ENCODE assay signal across 10 cellular contexts in genomic region chr5:175444905-175445456, GRCh38. TPM values are rescaled to one million over a fixed set of nuclear protein-coding genes. Genes with fewer than 3 reads are reported as not detected.
DNase-seq lines count a peak whose midpoint lies in the region; FAIRE-seq and TF ChIP-seq lines count a peak whose summit lies in the region.
"Had no signal": no experiment of that assay in that cellular context is flagged by ENCODE, and none has a peak within 500 bp of the region (broad histone marks: within the 10 kb centered on the region; RNA-seq: fewer than 3 reads in every experiment).

No MANE protein-coding gene starts in this region.

- DNase-seq in CD14-positive monocyte (ENCODE audit: low spot score), result no peak
- no peak for DNase-seq in coronary artery (ENCODE audit: low spot score)
- DNase-seq in neural progenitor cell (ENCODE audit: low spot score), result no peak
- no peak for DNase-seq in H54 (ENCODE audit: insufficient read length, low spot score)
- no peak for DNase-seq in Karpas-422
- no peak for DNase-seq in stimulated activated CD4-positive, alpha-beta T cell treated with anti-CD3 and anti-CD28 coated beads, Interleukin-1b, Interleukin-23, amount 100 ng/mL, for 48 hours
- no peak for DNase-seq in GF-D8 (lab: John Stamatoyannopoulos, UW)
- DNase-seq: NCI-H1105 treated with DMSO at 0.1 percent for 48 hours had no signal

- no peaks in the 10 kb centered on the region for H3K36me3 Mint-ChIP-seq in CD14-positive monocyte
- H3K36me3 Mint-ChIP-seq in neural progenitor cell, result no peaks in the 10 kb centered on the region

- no peak overlapping the region for H3K27ac ChIP-seq in HUES48 (ENCODE audit: low read depth, low read length)
- no peak overlapping the region for H3K27ac ChIP-seq in coronary artery
- no peak overlapping the region for H3K27ac ChIP-seq in neural progenitor cell
- H3K27ac ChIP-seq in Karpas-422 (ENCODE audit: low read length), result no peak overlapping the region

- peaks cover 11% of the 10 kb centered on the region for H3F3A ChIP-seq in neural progenitor cell (ENCODE audit: low read depth)

- no peak for FAIRE-seq in H54 (lab: Jason Lieb, UNC)

- H2AFZ ChIP-seq in neural progenitor cell (replicated peaks) (peak overlapping the region; percentile 58), Karpas-422 (ENCODE audit: low read length) (no peak overlapping the region)

- intact Hi-C loops in CD14-positive monocyte (cut with micrococcal nuclease), result loop anchor here in 1 of 2 donors (5.0 kb wide), 1 partner anchor 493 kb away; no protein-coding TSS in a partner anchor

- H3K4me1 Mint-ChIP-seq in CD14-positive monocyte (peaks cover 3% of the 10 kb centered on the region), neural progenitor cell (peaks cover 22% of the 10 kb centered on the region)

- H3K79me2 ChIP-seq in neural progenitor cell (ENCODE audit: low read depth) (no peaks in the 10 kb centered on the region), Karpas-422 (ENCODE audit: low read length) (no peaks in the 10 kb centered on the region)

- H3K9me3 ChIP-seq in HUES48 (ENCODE audit: control insufficient read depth, insufficient read depth, low read length), result no peaks in the 10 kb centered on the region
- H3K9me3 ChIP-seq in neural progenitor cell (ENCODE audit: low read depth), result no peaks in the 10 kb centered on the region
- no peaks in the 10 kb centered on the region for H3K9me3 ChIP-seq in Karpas-422 (ENCODE audit: low read length)

- H3K36me3 ChIP-seq in HUES48 (ENCODE audit: control insufficient read depth, insufficient read depth, low read length) (no peaks in the 10 kb centered on the region), neural progenitor cell (no peaks in the 10 kb centered on the region), Karpas-422 (ENCODE audit: insufficient read depth, low read length) (no peaks in the 10 kb centered on the region)

- peak overlapping the region; percentile 63 for H3K4me3 ChIP-seq in HUES48 (ENCODE audit: low read depth, low read length)
- peak overlapping the region; percentile 70 for H3K4me3 ChIP-seq in coronary artery
- peak overlapping the region; percentile 56 for H3K4me3 ChIP-seq in neural progenitor cell
- no peak overlapping the region for H3K4me3 ChIP-seq in Karpas-422 (ENCODE audit: low read length)

- H3K9me2 ChIP-seq in Karpas-422 (replicated peaks; ENCODE audit: insufficient read depth, low read length), result no peaks in the 10 kb centered on the region

- peaks cover 74% of the 10 kb centered on the region for H3K27me3 ChIP-seq in HUES48 (ENCODE audit: control insufficient read depth, insufficient read depth, low read length)
- peaks cover 73% of the 10 kb centered on the region for H3K27me3 ChIP-seq in neural progenitor cell
- no peaks in the 10 kb centered on the region for H3K27me3 ChIP-seq in Karpas-422 (ENCODE audit: low read length)

- no peak overlapping the region for H3K27ac Mint-ChIP-seq in CD14-positive monocyte
- H3K27ac Mint-ChIP-seq in neural progenitor cell, result no peak overlapping the region

- no peak overlapping the region for H3K9ac ChIP-seq in HUES48 (ENCODE audit: low read depth, low read length)
- H3K9ac ChIP-seq in neural progenitor cell, result no peak overlapping the region
- H3K9ac ChIP-seq in Karpas-422 (ENCODE audit: low read length), result no peak overlapping the region

- no peak for TF ChIP-seq POLR2A in H54 (IDR thresholded peaks at IDR 0.05; ENCODE audit: low read depth, low read length)

- TF ChIP-seq CTCF in CD14-positive monocyte (IDR thresholded peaks at IDR 0.05) (peak; percentile 49), coronary artery (IDR thresholded peaks at IDR 0.05) (no peak), neural progenitor cell (IDR thresholded peaks at IDR 0.05) (no peak)

- H3K4me1 ChIP-seq in HUES48 (ENCODE audit: control insufficient read depth, insufficient read depth, low read length), result peaks cover 33% of the 10 kb centered on the region
- peaks cover 27% of the 10 kb centered on the region for H3K4me1 ChIP-seq in neural progenitor cell
- H3K4me1 ChIP-seq in Karpas-422 (ENCODE audit: low read length), result no peaks in the 10 kb centered on the region

- H3K4me3 Mint-ChIP-seq in CD14-positive monocyte, result peak overlapping the region in 1 of 2 donors; percentile 80
- peak overlapping the region; percentile 82 for H3K4me3 Mint-ChIP-seq in neural progenitor cell
- H3K4me3 Mint-ChIP-seq: neural crest cell had no signal

- H3K4me2 ChIP-seq in neural progenitor cell, result peak overlapping the region; percentile 93
- no peak overlapping the region for H3K4me2 ChIP-seq in Karpas-422 (ENCODE audit: low read depth, low read length, poor library complexity, severe bottlenecking)

- H3K9me3 Mint-ChIP-seq in CD14-positive monocyte, result peaks cover 0 to 4% (median 0%) of the 10 kb centered on the region in 7 donors
- H3K9me3 Mint-ChIP-seq in neural progenitor cell, result no peaks in the 10 kb centered on the region
- H3K9me3 Mint-ChIP-seq: neural crest cell had no signal

- peaks cover 49 to 73% (median 55%) of the 10 kb centered on the region in 3 donors for H3K27me3 Mint-ChIP-seq in CD14-positive monocyte (ENCODE audit: low read depth in 3 of 3)
- H3K27me3 Mint-ChIP-seq in neural progenitor cell (ENCODE audit: insufficient read depth, low read depth), result peaks cover 28% of the 10 kb centered on the region

- peaks cover 2% of the 10 kb centered on the region for H4K20me1 ChIP-seq in neural progenitor cell (ENCODE audit: low read depth)
- no peaks in the 10 kb centered on the region for H4K20me1 ChIP-seq in Karpas-422 (ENCODE audit: insufficient read depth, low read depth, low read length)

RNA-seq across cellular contexts. Expression of gene DRD1, which starts 1.0 kb away (rescaled TPM):
- polyA plus RNA-seq in CD14-positive monocyte, result not detected
- total RNA-seq in neural progenitor cell (ENCODE audit: low replicate concordance), result 0.09 TPM in 1 of 2 replicates, not detected in the other
- not detected in 2 replicates for total RNA-seq in Karpas-422 (2014; rRNA removed; shearing (Covaris generic); ENCODE audit: low replicate concordance)
- total RNA-seq: neural crest cell had no signal

RNA-seq across cellular contexts. Expression of gene SFXN1, which starts 33.4 kb away (rescaled TPM):
- polyA plus RNA-seq in CD14-positive monocyte, result 10 to 100 TPM in 1 of 2 donors, 1 to 10 TPM in 1; 5.8 to 10.3 TPM
- 146 and 181 TPM in 2 replicates for total RNA-seq in neural progenitor cell (ENCODE audit: low replicate concordance)
- 62.9 and 87.3 TPM in 2 replicates for total RNA-seq in Karpas-422 (2014; rRNA removed; shearing (Covaris generic); ENCODE audit: low replicate concordance)
